13 cellular contexts compared by ENCODE assay signal in the genomic region with DNA sequence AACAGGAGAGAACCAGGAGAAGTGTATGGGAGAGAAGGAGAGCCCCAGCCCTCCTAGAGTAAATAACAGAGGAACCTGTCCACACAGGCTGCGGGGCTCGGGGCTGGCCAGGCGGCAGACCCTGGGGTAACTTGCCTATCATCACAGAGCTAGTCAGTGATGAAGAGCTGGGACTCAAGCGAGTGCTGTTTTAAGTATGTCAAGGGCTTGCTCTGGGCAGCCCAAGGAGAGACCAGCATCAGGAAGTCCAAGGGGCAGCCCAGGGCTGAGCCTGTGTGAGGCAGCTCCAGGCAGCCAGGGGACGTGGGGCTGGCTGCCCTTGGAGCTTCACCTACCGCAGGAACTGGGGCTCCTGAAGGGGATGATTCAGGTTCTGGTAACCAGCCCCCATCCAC. TPM values are rescaled to one million over a fixed set of nuclear protein-coding genes. Genes with fewer than 3 reads are reported as not detected.
"Had no signal": no experiment of that assay in that cellular context is flagged by ENCODE, and none has a peak within 500 bp of the region (broad histone marks: within the 10 kb centered on the region; RNA-seq: fewer than 3 reads in every experiment).

No MANE protein-coding gene starts in this region.

- ATAC-seq: left colon; stimulated activated naive B cell treated with anti-CD40 and anti-IgM and Interleukin-4, amounts not matched to agents 10 μg/mL and 1 μg/mL and 100 μg/mL, for 72 hours; T-cell had no signal

- H3K4me3 ChIP-seq: smooth muscle cell had no signal

- DNase-seq: activated CD4-positive, alpha-beta T cell treated with anti-CD3 and anti-CD28 coated beads, Interleukin-2, amount 10 ng/mL, durations not matched to agents 24 days and 14 days; activated naive CD4-positive, alpha-beta T cell treated with anti-CD3 and anti-CD28 coated beads for 36 hours; caudate nucleus; effector memory CD4-positive, alpha-beta T cell; immature natural killer cell; left colon; mesendoderm; retina; stimulated activated naive B cell treated with anti-CD40 and anti-IgM and Interleukin-4, amounts not matched to agents 10 μg/mL and 1 μg/mL and 100 μg/mL, for 72 hours; T-cell; WERI-Rb-1 had no signal

- H3K27ac ChIP-seq: WERI-Rb-1 had no signal

- H3K36me3 ChIP-seq: WERI-Rb-1 had no signal

RNA-seq across cellular contexts. Expression of gene VWF, which starts 10.0 kb away (rescaled TPM):
- total RNA-seq: activated CD4-positive, alpha-beta T cell treated with anti-CD3 and anti-CD28 coated beads, Interleukin-2, amount 10 ng/mL, durations not matched to agents 24 days and 14 days; activated naive CD4-positive, alpha-beta T cell treated with anti-CD3 and anti-CD28 coated beads for 36 hours; smooth muscle cell had no signal
- polyA plus RNA-seq: neural cell had no signal
